ENCODE assay signal across 2 cellular contexts in the genomic region with DNA sequence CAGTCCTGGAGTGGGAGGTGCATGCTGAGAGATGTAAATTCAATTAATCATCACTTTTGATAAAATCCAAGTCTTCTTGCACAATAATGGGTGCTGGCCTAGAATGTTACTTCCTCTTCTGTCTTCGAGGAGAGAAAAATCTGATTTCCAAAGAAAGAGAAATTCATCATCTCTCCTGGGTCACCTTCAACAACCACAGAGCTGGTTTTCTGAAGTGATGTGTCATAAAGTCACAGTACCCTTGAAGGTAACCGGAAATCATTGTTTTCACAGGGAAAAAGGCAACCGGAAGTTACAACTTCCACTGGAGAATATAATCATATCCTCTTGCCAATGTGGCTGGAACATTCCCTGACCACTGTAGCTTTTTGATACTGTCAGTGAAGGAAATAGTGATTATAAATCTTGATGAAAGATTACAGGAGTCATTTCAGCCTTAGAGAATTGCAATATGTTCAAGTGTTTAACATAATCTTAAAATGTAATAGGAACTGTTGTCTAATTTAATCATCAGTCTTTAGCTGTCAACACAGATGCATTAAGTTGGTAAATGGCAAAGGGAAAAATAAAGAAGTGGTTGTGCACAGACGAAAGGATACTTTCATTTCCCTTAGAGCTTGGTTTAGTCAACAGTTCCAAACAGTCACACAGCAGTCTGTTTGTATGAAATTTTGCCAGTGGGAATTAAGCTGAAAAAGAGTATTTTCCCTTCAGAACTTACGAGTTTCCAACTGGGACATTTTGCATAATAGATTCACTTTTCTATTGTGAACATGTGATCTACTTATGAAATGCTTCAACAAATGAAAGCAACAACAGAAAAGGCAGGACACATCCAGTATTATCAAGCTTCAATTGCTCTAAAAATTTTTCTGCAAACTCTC.
TF ChIP-seq lines count a peak whose summit lies in the region.

No MANE protein-coding gene starts in this region.

TF ChIP-seq in HCT116, 20 proteins besides CTCF, POLR2A, EP300 and RAD21 (continued from another document):
- TF ChIP-seq, protein P1, sequence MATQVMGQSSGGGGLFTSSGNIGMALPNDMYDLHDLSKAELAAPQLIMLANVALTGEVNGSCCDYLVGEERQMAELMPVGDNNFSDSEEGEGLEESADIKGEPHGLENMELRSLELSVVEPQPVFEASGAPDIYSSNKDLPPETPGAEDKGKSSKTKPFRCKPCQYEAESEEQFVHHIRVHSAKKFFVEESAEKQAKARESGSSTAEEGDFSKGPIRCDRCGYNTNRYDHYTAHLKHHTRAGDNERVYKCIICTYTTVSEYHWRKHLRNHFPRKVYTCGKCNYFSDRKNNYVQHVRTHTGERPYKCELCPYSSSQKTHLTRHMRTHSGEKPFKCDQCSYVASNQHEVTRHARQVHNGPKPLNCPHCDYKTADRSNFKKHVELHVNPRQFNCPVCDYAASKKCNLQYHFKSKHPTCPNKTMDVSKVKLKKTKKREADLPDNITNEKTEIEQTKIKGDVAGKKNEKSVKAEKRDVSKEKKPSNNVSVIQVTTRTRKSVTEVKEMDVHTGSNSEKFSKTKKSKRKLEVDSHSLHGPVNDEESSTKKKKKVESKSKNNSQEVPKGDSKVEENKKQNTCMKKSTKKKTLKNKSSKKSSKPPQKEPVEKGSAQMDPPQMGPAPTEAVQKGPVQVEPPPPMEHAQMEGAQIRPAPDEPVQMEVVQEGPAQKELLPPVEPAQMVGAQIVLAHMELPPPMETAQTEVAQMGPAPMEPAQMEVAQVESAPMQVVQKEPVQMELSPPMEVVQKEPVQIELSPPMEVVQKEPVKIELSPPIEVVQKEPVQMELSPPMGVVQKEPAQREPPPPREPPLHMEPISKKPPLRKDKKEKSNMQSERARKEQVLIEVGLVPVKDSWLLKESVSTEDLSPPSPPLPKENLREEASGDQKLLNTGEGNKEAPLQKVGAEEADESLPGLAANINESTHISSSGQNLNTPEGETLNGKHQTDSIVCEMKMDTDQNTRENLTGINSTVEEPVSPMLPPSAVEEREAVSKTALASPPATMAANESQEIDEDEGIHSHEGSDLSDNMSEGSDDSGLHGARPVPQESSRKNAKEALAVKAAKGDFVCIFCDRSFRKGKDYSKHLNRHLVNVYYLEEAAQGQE (IDR thresholded peaks at IDR 0.05; ENCODE audit: low read depth), result no peak
- TF ChIP-seq EZH2phosphoT487 (IDR thresholded peaks at IDR 0.05; ENCODE audit: borderline replicate concordance) (no peak), JUND (IDR thresholded peaks at IDR 0.05) (no peak), YY1 (IDR thresholded peaks at IDR 0.05; ENCODE audit: extremely low read depth, insufficient replicate concordance, low read depth, low read length) (no peak), SRF (IDR thresholded peaks at IDR 0.05; ENCODE audit: low read depth) (no peak), POLR2AphosphoS5 (IDR thresholded peaks at IDR 0.05; ENCODE audit: low read depth, low read length) (no peak), SIN3A (IDR thresholded peaks at IDR 0.05; ENCODE audit: low read depth) (no peak), CEBPB (IDR thresholded peaks at IDR 0.05; ENCODE audit: low read depth) (no peak)
TF ChIP-seq in HCT116: peak in this region for 0.

TF ChIP-seq in SK-N-SH, 30 proteins besides CTCF, POLR2A, EP300 and RAD21 (continued from another document):
- TF ChIP-seq, protein P2, sequence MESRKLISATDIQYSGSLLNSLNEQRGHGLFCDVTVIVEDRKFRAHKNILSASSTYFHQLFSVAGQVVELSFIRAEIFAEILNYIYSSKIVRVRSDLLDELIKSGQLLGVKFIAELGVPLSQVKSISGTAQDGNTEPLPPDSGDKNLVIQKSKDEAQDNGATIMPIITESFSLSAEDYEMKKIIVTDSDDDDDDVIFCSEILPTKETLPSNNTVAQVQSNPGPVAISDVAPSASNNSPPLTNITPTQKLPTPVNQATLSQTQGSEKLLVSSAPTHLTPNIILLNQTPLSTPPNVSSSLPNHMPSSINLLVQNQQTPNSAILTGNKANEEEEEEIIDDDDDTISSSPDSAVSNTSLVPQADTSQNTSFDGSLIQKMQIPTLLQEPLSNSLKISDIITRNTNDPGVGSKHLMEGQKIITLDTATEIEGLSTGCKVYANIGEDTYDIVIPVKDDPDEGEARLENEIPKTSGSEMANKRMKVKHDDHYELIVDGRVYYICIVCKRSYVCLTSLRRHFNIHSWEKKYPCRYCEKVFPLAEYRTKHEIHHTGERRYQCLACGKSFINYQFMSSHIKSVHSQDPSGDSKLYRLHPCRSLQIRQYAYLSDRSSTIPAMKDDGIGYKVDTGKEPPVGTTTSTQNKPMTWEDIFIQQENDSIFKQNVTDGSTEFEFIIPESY (IDR thresholded peaks at IDR 0.05; ENCODE audit: borderline replicate concordance, low read depth), result no peak
- TF ChIP-seq, protein P3, sequence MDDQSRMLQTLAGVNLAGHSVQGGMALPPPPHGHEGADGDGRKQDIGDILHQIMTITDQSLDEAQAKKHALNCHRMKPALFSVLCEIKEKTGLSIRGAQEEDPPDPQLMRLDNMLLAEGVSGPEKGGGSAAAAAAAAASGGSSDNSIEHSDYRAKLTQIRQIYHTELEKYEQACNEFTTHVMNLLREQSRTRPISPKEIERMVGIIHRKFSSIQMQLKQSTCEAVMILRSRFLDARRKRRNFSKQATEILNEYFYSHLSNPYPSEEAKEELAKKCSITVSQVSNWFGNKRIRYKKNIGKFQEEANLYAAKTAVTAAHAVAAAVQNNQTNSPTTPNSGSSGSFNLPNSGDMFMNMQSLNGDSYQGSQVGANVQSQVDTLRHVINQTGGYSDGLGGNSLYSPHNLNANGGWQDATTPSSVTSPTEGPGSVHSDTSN (IDR thresholded peaks at IDR 0.05), result peak; percentile 76
- no peak for TF ChIP-seq MXI1 (IDR thresholded peaks at IDR 0.05; ENCODE audit: low read depth, low read length)
- TF ChIP-seq, protein P4, sequence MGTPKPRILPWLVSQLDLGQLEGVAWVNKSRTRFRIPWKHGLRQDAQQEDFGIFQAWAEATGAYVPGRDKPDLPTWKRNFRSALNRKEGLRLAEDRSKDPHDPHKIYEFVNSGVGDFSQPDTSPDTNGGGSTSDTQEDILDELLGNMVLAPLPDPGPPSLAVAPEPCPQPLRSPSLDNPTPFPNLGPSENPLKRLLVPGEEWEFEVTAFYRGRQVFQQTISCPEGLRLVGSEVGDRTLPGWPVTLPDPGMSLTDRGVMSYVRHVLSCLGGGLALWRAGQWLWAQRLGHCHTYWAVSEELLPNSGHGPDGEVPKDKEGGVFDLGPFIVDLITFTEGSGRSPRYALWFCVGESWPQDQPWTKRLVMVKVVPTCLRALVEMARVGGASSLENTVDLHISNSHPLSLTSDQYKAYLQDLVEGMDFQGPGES (IDR thresholded peaks at IDR 0.05; ENCODE audit: low read depth, low read length), result no peak
- no peak for TF ChIP-seq NRF1 (IDR thresholded peaks at IDR 0.05; ENCODE audit: low read depth, low read length)
- no peak for TF ChIP-seq RCOR1 (IDR thresholded peaks at IDR 0.05; ENCODE audit: low read length)
- TF ChIP-seq, protein P5, sequence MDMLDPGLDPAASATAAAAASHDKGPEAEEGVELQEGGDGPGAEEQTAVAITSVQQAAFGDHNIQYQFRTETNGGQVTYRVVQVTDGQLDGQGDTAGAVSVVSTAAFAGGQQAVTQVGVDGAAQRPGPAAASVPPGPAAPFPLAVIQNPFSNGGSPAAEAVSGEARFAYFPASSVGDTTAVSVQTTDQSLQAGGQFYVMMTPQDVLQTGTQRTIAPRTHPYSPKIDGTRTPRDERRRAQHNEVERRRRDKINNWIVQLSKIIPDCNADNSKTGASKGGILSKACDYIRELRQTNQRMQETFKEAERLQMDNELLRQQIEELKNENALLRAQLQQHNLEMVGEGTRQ (IDR thresholded peaks at IDR 0.05; ENCODE audit: borderline replicate concordance, low read depth, low read length), result no peak
- no peak for TF ChIP-seq EZH2phosphoT487 (IDR thresholded peaks at IDR 0.05; ENCODE audit: borderline replicate concordance, low read depth)
- no peak for TF ChIP-seq POLR2AphosphoS5 (IDR thresholded peaks at IDR 0.05; ENCODE audit: low read depth, low read length)
- no peak for TF ChIP-seq SMC3 (IDR thresholded peaks at IDR 0.05; ENCODE audit: low read depth, low read length)
- peak; percentile 35; the same call in 1 of the 2 replicates for TF ChIP-seq JUND (IDR thresholded peaks at IDR 0.05)
- TF ChIP-seq GATA2 (CRISPR knock-in tag; IDR thresholded peaks at IDR 0.05), result no peak
- TF ChIP-seq FOXM1 (IDR thresholded peaks at IDR 0.05; ENCODE audit: low read depth), result no peak
- no peak; the same call in 1 of the 2 replicates for TF ChIP-seq TCF12 (IDR thresholded peaks at IDR 0.05)
- TF ChIP-seq GABPA (IDR thresholded peaks at IDR 0.05; ENCODE audit: low read depth), result peak; percentile 46; the same call in 1 of the 2 replicates
- TF ChIP-seq SIN3A (IDR thresholded peaks at IDR 0.05; ENCODE audit: borderline replicate concordance, low read depth, low read length), result no peak
- no peak for TF ChIP-seq TEAD4 (IDR thresholded peaks at IDR 0.05; ENCODE audit: borderline replicate concordance, insufficient read depth)
- TF ChIP-seq NFIC (IDR thresholded peaks at IDR 0.05; ENCODE audit: borderline replicate concordance), result no peak
- TF ChIP-seq CHD2 (IDR thresholded peaks at IDR 0.05; ENCODE audit: low read length, partially characterized antibody), result no peak
- no peak for TF ChIP-seq FOSL2 (IDR thresholded peaks at IDR 0.05; ENCODE audit: borderline replicate concordance, low read depth)
- TF ChIP-seq, protein P6, sequence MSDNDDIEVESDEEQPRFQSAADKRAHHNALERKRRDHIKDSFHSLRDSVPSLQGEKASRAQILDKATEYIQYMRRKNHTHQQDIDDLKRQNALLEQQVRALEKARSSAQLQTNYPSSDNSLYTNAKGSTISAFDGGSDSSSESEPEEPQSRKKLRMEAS (IDR thresholded peaks at IDR 0.05; ENCODE audit: low read depth), result no peak
- no peak for TF ChIP-seq ELF1 (IDR thresholded peaks at IDR 0.05)
- no peak for TF ChIP-seq RFX5 (IDR thresholded peaks at IDR 0.05; ENCODE audit: low read length)
- TF ChIP-seq RXRA (IDR thresholded peaks at IDR 0.05; ENCODE audit: borderline replicate concordance, low read depth), result no peak
